ENCODE assay signal across 8 cellular contexts in genomic region chr13:50236898-50237318, GRCh38.
A peak's percentile ranks its signal among the peaks of the same experiment; 100 is the strongest.
DNase-seq lines count a peak whose midpoint lies in the region; ATAC-seq, FAIRE-seq and TF ChIP-seq lines count a peak whose summit lies in the region.

No MANE protein-coding gene starts in this region.

- CTCF ChIA-PET in HEK293 (lab: Yijun Ruan, JAX) (interaction anchor here (0.5 to 0.7 kb wide), 2 partner anchors 215 to 383 kb away, joined by 3 to 5 read pairs; no protein-coding TSS in a partner anchor), T-cell (lab: Charles Lee) (interaction anchor here in 1 of 2 donors (0.5 to 1.6 kb wide), 3 partner anchors 12 to 222 kb away, joined by 3 to 4 read pairs (median 4); no protein-coding TSS in a partner anchor)

- intact Hi-C loops in heart left ventricle (cut with DNase I): no loop called here

- POLR2A ChIA-PET in HEK293 (lab: Yijun Ruan, JAX) (no interaction called here), T-cell (lab: Charles Lee) (interaction anchor here in 1 of 2 donors (0.5 kb wide), 1 partner anchor 22 kb away, joined by 4 read pairs; no protein-coding TSS in a partner anchor)

- peaks cover 36 to 49% (median 42%) of the 10 kb centered on the region in 3 donors for H3K4me1 Mint-ChIP-seq in T-cell

- H3K4me3 ChIP-seq in HEK293 (ENCODE audit: low read depth, low read length) (no peak overlapping the region), hepatocyte (no peak overlapping the region), heart left ventricle (no peak overlapping the region)

- peak overlapping the region; percentile 84 to 96 for H3K27ac Mint-ChIP-seq in T-cell

- peak overlapping the region; percentile 39 for H3K4me2 ChIP-seq in hepatocyte

- peaks cover 5% of the 10 kb centered on the region for H3K36me3 Mint-ChIP-seq in T-cell

- peaks cover 0 to 7% (median 5%) of the 10 kb centered on the region in 3 donors for H3K9me3 Mint-ChIP-seq in T-cell

- ATAC-seq in T-cell (replicated peaks in 1 of 4) (peak; percentile 80 to 93 (median 81)), heart left ventricle (no peak)

- H3K9me2 ChIP-seq in hepatocyte (replicated peaks; ENCODE audit: insufficient read depth): no peaks in the 10 kb centered on the region

- peak overlapping the region; percentile 57 to 78 (median 77) for H3K4me3 Mint-ChIP-seq in T-cell

- no peaks in the 10 kb centered on the region for H4K20me1 ChIP-seq in hepatocyte (ENCODE audit: insufficient read depth, poor library complexity, severe bottlenecking)

- peak overlapping the region; percentile 13 for H2AFZ ChIP-seq in hepatocyte

- WGBS in hepatocyte (ENCODE audit: low lambda C conversion rate, missing lambda C conversion rate): 43% methylated on average over 9 of the region's 9 CpGs
- 61 to 84% (median 80%) methylated on average over 9 of the region's 9 CpGs for WGBS in heart left ventricle, 4 donors

- no peaks in the 10 kb centered on the region for H3K27me3 Mint-ChIP-seq in T-cell

- DNase-seq in GM18507 (ENCODE audit: extremely low spot score, insufficient read length, low read depth) (peak; percentile 47), T-cell (peak in 17 of 34 experiments; percentile 4 to 32 (median 17)), hepatocyte (ENCODE audit: low spot score) (no peak), mucosa of gallbladder (ENCODE audit: low spot score) (no peak), heart left ventricle (no peak), erythroblast (lab: John Stamatoyannopoulos, UW) (no peak), mesenteric fat pad (ENCODE audit: low spot score) (no peak)

- no peak overlapping the region for H3K27ac ChIP-seq in HEK293 (ENCODE audit: extremely low read depth, low read depth, low read length)
- H3K27ac ChIP-seq in hepatocyte: no peak overlapping the region
- H3K27ac ChIP-seq in heart left ventricle: no peak overlapping the region

- H3K36me3 ChIP-seq in HEK293 (ENCODE audit: control insufficient read depth in 2 of 2, insufficient read depth in 1 of 2, low read length in 2 of 2) (no peaks in the 10 kb centered on the region), hepatocyte (replicated peaks; ENCODE audit: insufficient read depth, low read depth) (no peaks in the 10 kb centered on the region), heart left ventricle (no peaks in the 10 kb centered on the region)

- H3K27me3 ChIP-seq in hepatocyte (no peaks in the 10 kb centered on the region), heart left ventricle (no peaks in the 10 kb centered on the region)

- H3K4me1 ChIP-seq in HEK293 (ENCODE audit: control insufficient read depth, insufficient read depth, low read length) (no peaks in the 10 kb centered on the region), hepatocyte (ENCODE audit: insufficient read depth) (peaks cover 15% of the 10 kb centered on the region), heart left ventricle (peaks cover 0 to 9% (median 0%) of the 10 kb centered on the region in 12 donors)

- TF ChIP-seq CTCF in HEK293 (tag by site-specific recombination; IDR thresholded peaks at IDR 0.05) (no peak), hepatocyte (IDR thresholded peaks at IDR 0.05; ENCODE audit: poor library complexity) (no peak), heart left ventricle (IDR thresholded peaks at IDR 0.05) (no peak)

- peak; percentile 97 for FAIRE-seq in GM18507 (lab: Jason Lieb, UNC)

- TF ChIP-seq POLR2A in heart left ventricle (IDR thresholded peaks at IDR 0.05) (no peak), erythroblast (IDR thresholded peaks at IDR 0.05; ENCODE audit: low read length) (no peak)

- H3K9me3 ChIP-seq in HEK293 (ENCODE audit: control insufficient read depth, insufficient read depth, low read depth, low read length) (no peaks in the 10 kb centered on the region), hepatocyte (ENCODE audit: low read depth) (no peaks in the 10 kb centered on the region), heart left ventricle (no peaks in the 10 kb centered on the region)

- no peaks in the 10 kb centered on the region for H3K79me2 ChIP-seq in hepatocyte

TF ChIP-seq in HEK293, 187 proteins besides CTCF, POLR2A, EP300 and RAD21:
- TF ChIP-seq ZIC2 (tag by site-specific recombination; IDR thresholded peaks at IDR 0.05): 0 out of 2 replicates have a peak, but pooled peaks have one; percentile 20
- TF ChIP-seq ZNF132 (tag by site-specific recombination; IDR thresholded peaks at IDR 0.05; ENCODE audit: borderline replicate concordance): no peak

Comparison
In these comparisons a context has a peak if more than half of its experiments do, and no peak if none do; other contexts are left out.
1. ATAC-seq: peak in T-cell (4 of 4); none in heart left ventricle (0 of 4).